ENCODE assay signal across 3 cellular contexts in the genomic region with DNA sequence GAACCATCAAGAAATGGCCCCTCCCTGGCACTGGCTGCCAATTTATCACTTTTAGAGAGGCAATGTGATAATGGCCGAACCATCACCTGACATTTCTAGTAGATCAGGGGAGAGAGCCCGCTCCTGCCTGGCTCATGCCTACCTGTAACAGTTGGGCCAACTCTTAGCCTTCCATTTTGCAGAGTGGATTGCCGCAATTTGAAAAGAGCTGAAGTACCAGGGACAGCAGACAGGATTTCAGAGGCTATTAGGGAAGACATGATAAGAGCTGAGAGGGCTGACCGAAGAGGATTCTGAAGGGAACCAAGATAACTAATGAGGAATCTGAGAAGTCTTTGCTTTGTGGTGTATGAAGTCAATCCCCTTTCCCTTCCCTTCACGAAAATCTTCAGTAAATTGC.
TF ChIP-seq lines count a peak whose summit lies in the region.

No MANE protein-coding gene starts in this region.

TF ChIP-seq in GM23338, 12 proteins besides CTCF, POLR2A, EP300 and RAD21 (continued from another document):
- TF ChIP-seq, protein P1, sequence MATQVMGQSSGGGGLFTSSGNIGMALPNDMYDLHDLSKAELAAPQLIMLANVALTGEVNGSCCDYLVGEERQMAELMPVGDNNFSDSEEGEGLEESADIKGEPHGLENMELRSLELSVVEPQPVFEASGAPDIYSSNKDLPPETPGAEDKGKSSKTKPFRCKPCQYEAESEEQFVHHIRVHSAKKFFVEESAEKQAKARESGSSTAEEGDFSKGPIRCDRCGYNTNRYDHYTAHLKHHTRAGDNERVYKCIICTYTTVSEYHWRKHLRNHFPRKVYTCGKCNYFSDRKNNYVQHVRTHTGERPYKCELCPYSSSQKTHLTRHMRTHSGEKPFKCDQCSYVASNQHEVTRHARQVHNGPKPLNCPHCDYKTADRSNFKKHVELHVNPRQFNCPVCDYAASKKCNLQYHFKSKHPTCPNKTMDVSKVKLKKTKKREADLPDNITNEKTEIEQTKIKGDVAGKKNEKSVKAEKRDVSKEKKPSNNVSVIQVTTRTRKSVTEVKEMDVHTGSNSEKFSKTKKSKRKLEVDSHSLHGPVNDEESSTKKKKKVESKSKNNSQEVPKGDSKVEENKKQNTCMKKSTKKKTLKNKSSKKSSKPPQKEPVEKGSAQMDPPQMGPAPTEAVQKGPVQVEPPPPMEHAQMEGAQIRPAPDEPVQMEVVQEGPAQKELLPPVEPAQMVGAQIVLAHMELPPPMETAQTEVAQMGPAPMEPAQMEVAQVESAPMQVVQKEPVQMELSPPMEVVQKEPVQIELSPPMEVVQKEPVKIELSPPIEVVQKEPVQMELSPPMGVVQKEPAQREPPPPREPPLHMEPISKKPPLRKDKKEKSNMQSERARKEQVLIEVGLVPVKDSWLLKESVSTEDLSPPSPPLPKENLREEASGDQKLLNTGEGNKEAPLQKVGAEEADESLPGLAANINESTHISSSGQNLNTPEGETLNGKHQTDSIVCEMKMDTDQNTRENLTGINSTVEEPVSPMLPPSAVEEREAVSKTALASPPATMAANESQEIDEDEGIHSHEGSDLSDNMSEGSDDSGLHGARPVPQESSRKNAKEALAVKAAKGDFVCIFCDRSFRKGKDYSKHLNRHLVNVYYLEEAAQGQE (IDR thresholded peaks at IDR 0.05; ENCODE audit: unreplicated experiment), result peak; percentile 40

TF ChIP-seq in HEK293, 187 proteins besides CTCF, POLR2A, EP300 and RAD21 (continued from another document):
- TF ChIP-seq, protein P1 (tag by site-specific recombination; IDR thresholded peaks at IDR 0.05), result peak; percentile 77

TF ChIP-seq in K562, 482 proteins besides CTCF, POLR2A, EP300 and RAD21 (continued from another document):
- TF ChIP-seq, protein P1 (CRISPR knock-in tag; IDR thresholded peaks at IDR 0.05; ENCODE audit: low read depth), result 0 out of 2 replicates have a peak, but pooled peaks have one; percentile 56
